ENCODE assay signal across 1 cellular context in genomic region chr9:14910178-14910805, GRCh38.
TF ChIP-seq lines count a peak whose summit lies in the region.

FREM1 (minus strand) TSS chr9:14910428; CDS start chr9:14868977, 41,451 bp downstream.

TF ChIP-seq in H1, 55 proteins besides CTCF, POLR2A, EP300 and RAD21 (continued from another document):
- TF ChIP-seq JUN (IDR thresholded peaks at IDR 0.05; ENCODE audit: low read depth, low read length) = no peak
- no peak for TF ChIP-seq PHF8 (conservative IDR thresholded peaks at IDR 0.05; ENCODE audit: low read depth, low read length)
- no peak for TF ChIP-seq KDM5A (IDR thresholded peaks at IDR 0.05; ENCODE audit: low read length)
- no peak for TF ChIP-seq SP1 (IDR thresholded peaks at IDR 0.05; ENCODE audit: low read depth, low read length)
- TF ChIP-seq RNF2 (IDR thresholded peaks at IDR 0.05; ENCODE audit: borderline replicate concordance, low read depth, low read length, missing control alignments, poor library complexity, severe bottlenecking) = no peak
- TF ChIP-seq KDM4A (IDR thresholded peaks at IDR 0.05; ENCODE audit: low read depth, low read length, severe bottlenecking) = no peak
- no peak for TF ChIP-seq BACH1 (IDR thresholded peaks at IDR 0.05; ENCODE audit: low read length)
- TF ChIP-seq ATF3 (IDR thresholded peaks at IDR 0.05; ENCODE audit: insufficient read depth, low read depth, low read length) = no peak
- no peak for TF ChIP-seq CREB1 (IDR thresholded peaks at IDR 0.05)
- TF ChIP-seq SP2 (IDR thresholded peaks at IDR 0.05; ENCODE audit: low read length) = no peak
- TF ChIP-seq YY1 (IDR thresholded peaks at IDR 0.05; ENCODE audit: low read depth, low read length) = 0 out of 2 replicates have a peak, but pooled peaks have one; percentile 27
- no peak for TF ChIP-seq TCF12 (IDR thresholded peaks at IDR 0.05; ENCODE audit: low read depth, low read length)
- TF ChIP-seq MAX (IDR thresholded peaks at IDR 0.05) = no peak
- peak; percentile 81 for TF ChIP-seq ASH2L (IDR thresholded peaks at IDR 0.05; ENCODE audit: low read length)
- no peak for TF ChIP-seq TEAD4 (IDR thresholded peaks at IDR 0.05; ENCODE audit: low read depth, low read length)
- TF ChIP-seq SP4 (IDR thresholded peaks at IDR 0.05; ENCODE audit: low read length) = no peak
- TF ChIP-seq RXRA (IDR thresholded peaks at IDR 0.05; ENCODE audit: insufficient read depth, low read depth, low read length) = no peak
- TF ChIP-seq TBP (IDR thresholded peaks at IDR 0.05; ENCODE audit: low read depth, low read length) = no peak
- TF ChIP-seq E2F6 (IDR thresholded peaks at IDR 0.05) = no peak
- TF ChIP-seq RBBP5 (IDR thresholded peaks at IDR 0.05; ENCODE audit: borderline replicate concordance, low read depth, low read length) = peak; percentile 75; the same call in 1 of the 2 replicates
- no peak for TF ChIP-seq ZNF274 (IDR thresholded peaks at IDR 0.05; ENCODE audit: borderline replicate concordance, extremely low read depth, low read length)
- TF ChIP-seq EGR1 (IDR thresholded peaks at IDR 0.05; ENCODE audit: borderline replicate concordance, low read depth, low read length) = no peak
- TF ChIP-seq TAF1 (IDR thresholded peaks at IDR 0.05; ENCODE audit: low read depth, low read length) = peak; percentile 48; the same call in 1 of the 2 replicates
- TF ChIP-seq SIX5 (IDR thresholded peaks at IDR 0.05; ENCODE audit: low read depth, low read length) = no peak
- TF ChIP-seq EZH2 (IDR thresholded peaks at IDR 0.05; ENCODE audit: low read depth, low read length, severe bottlenecking) = no peak
- TF ChIP-seq BRCA1 (IDR thresholded peaks at IDR 0.05; ENCODE audit: low read depth, low read length) = no peak
- TF ChIP-seq SAP30 (IDR thresholded peaks at IDR 0.05; ENCODE audit: insufficient read depth, insufficient replicate concordance, low read length) = no peak
- TF ChIP-seq SUZ12 (IDR thresholded peaks at IDR 0.05; ENCODE audit: low read length) = no peak
- no peak for TF ChIP-seq SRF (IDR thresholded peaks at IDR 0.05; ENCODE audit: low read depth, low read length)
